ENCODE assay signal across 15 cellular contexts in genomic region chr7:158396982-158397862, GRCh38.
DNase-seq lines count a peak whose midpoint lies in the region; ATAC-seq and TF ChIP-seq lines count a peak whose summit lies in the region.
"Had no signal": no experiment of that assay in that cellular context is flagged by ENCODE, and none has a peak within 500 bp of the region (broad histone marks: within the 10 kb centered on the region; RNA-seq: fewer than 3 reads in every experiment).

No MANE protein-coding gene starts in this region.

- H3K27me3 Mint-ChIP-seq in Calu3 (ENCODE audit: unreplicated experiment) (no peaks in the 10 kb centered on the region), H9 (ENCODE audit: low read depth) (peaks cover 4% of the 10 kb centered on the region), brain (peaks cover 4% of the 10 kb centered on the region), nephron progenitor cell (ENCODE audit: low read depth, poor library complexity) (peaks cover 9% of the 10 kb centered on the region)

- no peak overlapping the region for H4K5ac ChIP-seq in H9 (ENCODE audit: insufficient read length, low read depth, low read length)

- H2AFZ ChIP-seq in H9 (ENCODE audit: low read length), result no peak overlapping the region

- no peak overlapping the region for H3K4me2 ChIP-seq in H9 (ENCODE audit: insufficient read depth, insufficient read length, low read length)

- no peak for TF ChIP-seq CTCF in Calu3 (IDR thresholded peaks at IDR 0.05; ENCODE audit: unreplicated experiment)
- TF ChIP-seq CTCF in H9 (conservative IDR thresholded peaks at IDR 0.05), result no peak
- TF ChIP-seq CTCF in brain (conservative IDR thresholded peaks at IDR 0.05), result no peak
- no peak for TF ChIP-seq CTCF in nephron progenitor cell (IDR thresholded peaks at IDR 0.05)
- TF ChIP-seq CTCF in thyroid gland (IDR thresholded peaks at IDR 0.05), result no peak

- no peak overlapping the region for H4K91ac ChIP-seq in H9 (ENCODE audit: insufficient read length, low read depth, low read length)

- no peak overlapping the region for H3K18ac ChIP-seq in H9 (ENCODE audit: insufficient read length, low read depth, low read length)

- H3K9me3 Mint-ChIP-seq in Calu3 (ENCODE audit: low read depth, unreplicated experiment), result peaks cover 6% of the 10 kb centered on the region
- peaks cover 5 to 7% of the 10 kb centered on the region in 2 experiments for H3K9me3 Mint-ChIP-seq in H9
- H3K9me3 Mint-ChIP-seq in brain, result peaks cover 9 to 87% (median 14%) of the 10 kb centered on the region in 5 experiments
- H3K9me3 Mint-ChIP-seq in nephron progenitor cell, result peaks cover 19% of the 10 kb centered on the region

- ATAC-seq in GM18907 (IDR thresholded peaks at IDR 0.05; ENCODE audit: unreplicated experiment), result no peak

- H3K27ac ChIP-seq in H9 (ENCODE audit: insufficient read length, low read depth, low read length) (no peak overlapping the region), thyroid gland (no peak overlapping the region)
- H3K27ac ChIP-seq: tibial artery had no signal

- H3K4me1 ChIP-seq in H9 (ENCODE audit: insufficient read depth, low read length) (no peaks in the 10 kb centered on the region), thyroid gland (no peaks in the 10 kb centered on the region)
- H3K4me1 ChIP-seq: BE2C, tibial artery had no signal

- H3K23ac ChIP-seq in H9 (ENCODE audit: insufficient read length, low read depth, low read length), result no peak overlapping the region

- no peaks in the 10 kb centered on the region for H4K20me1 ChIP-seq in H9 (ENCODE audit: control insufficient read depth, insufficient read depth, insufficient read length)

- H2BK12ac ChIP-seq in H9 (ENCODE audit: insufficient read length, low read depth, low read length), result no peak overlapping the region

- DNase-seq in Calu3 (no peak), H9 (no peak), nephron progenitor cell (no peak), NCI-H1417 treated with DMSO at 0.1 percent for 48 hours (lab: John Stamatoyannopoulos, UW) (no peak), thyroid gland (no peak), NCI-H1694 treated with DMSO at 0.1 percent for 48 hours (lab: John Stamatoyannopoulos, UW) (no peak)
- DNase-seq: activated CD4-positive, alpha-beta T cell treated with anti-CD3 and anti-CD28 coated beads, Interleukin-2, amount 50 U/mL, for 48 hours; activated T-cell treated with anti-CD3 and anti-CD28 coated beads, Interleukin-2, amount 50 U/mL, for 1 hour; BE2C; DND-41; NCI-H226; tibial artery had no signal

- H2BK5ac ChIP-seq in H9 (ENCODE audit: insufficient read length, low read length), result no peak overlapping the region

- H3K56ac ChIP-seq in H9 (ENCODE audit: insufficient read length, low read depth, low read length), result no peak overlapping the region

- H3K4me3 ChIP-seq in thyroid gland (replicated peaks in 1 of 3), result no peak overlapping the region
- H3K4me3 ChIP-seq: tibial artery had no signal

- H3K9ac ChIP-seq in H9 (ENCODE audit: extremely low read depth, insufficient read length, low read length), result no peak overlapping the region

- H2BK20ac ChIP-seq in H9 (ENCODE audit: low read depth, low read length, poor library complexity, severe bottlenecking), result no peak overlapping the region

- peak overlapping the region; percentile 47 for H3K27ac Mint-ChIP-seq in Calu3 (ENCODE audit: unreplicated experiment)
- H3K27ac Mint-ChIP-seq in H9, result peak overlapping the region in 2 of 3 experiments; percentile 34 to 53; a peak in 2 of 7 replicates
- H3K27ac Mint-ChIP-seq in brain, result peak overlapping the region in 3 of 5 experiments; percentile 43 to 95 (median 91)
- H3K27ac Mint-ChIP-seq in nephron progenitor cell, result peak overlapping the region; percentile 49
- H3K27ac Mint-ChIP-seq: activated naive CD4-positive, alpha-beta T cell treated with anti-CD3 and anti-CD28 coated beads, Interleukin-2, amount 50 U/mL, for 24 hours had no signal

- H3K4me1 Mint-ChIP-seq in Calu3 (ENCODE audit: low read depth, unreplicated experiment) (no peaks in the 10 kb centered on the region), H9 (peaks cover 33 to 45% of the 10 kb centered on the region in 2 experiments), brain (peaks cover 52% of the 10 kb centered on the region), nephron progenitor cell (peaks cover 27% of the 10 kb centered on the region)
- H3K4me1 Mint-ChIP-seq: activated naive CD4-positive, alpha-beta T cell treated with anti-CD3 and anti-CD28 coated beads, Interleukin-2, amount 50 U/mL, for 24 hours had no signal

- H3K14ac ChIP-seq in H9 (ENCODE audit: insufficient read depth, low read length), result no peak overlapping the region; the same call in 1 of the 2 replicates

- no peak overlapping the region for H2AK5ac ChIP-seq in H9 (ENCODE audit: insufficient read length, low read length)

- TF ChIP-seq POLR2A in thyroid gland (IDR thresholded peaks at IDR 0.05), result no peak

- H3K79me2 ChIP-seq in H9 (ENCODE audit: insufficient read depth, low read length), result no peaks in the 10 kb centered on the region

- no peak overlapping the region for H2BK15ac ChIP-seq in H9 (ENCODE audit: low read depth, low read length)

- no peak overlapping the region for H2BK120ac ChIP-seq in H9 (ENCODE audit: low read depth, low read length, poor library complexity, severe bottlenecking)

- no peaks in the 10 kb centered on the region for H3K36me3 ChIP-seq in thyroid gland
- H3K36me3 ChIP-seq: BE2C, tibial artery had no signal

- no peaks in the 10 kb centered on the region for H3K79me1 ChIP-seq in H9 (ENCODE audit: insufficient read depth, low read depth, low read length, poor library complexity, severe bottlenecking)

- no peaks in the 10 kb centered on the region for H3K23me2 ChIP-seq in H9 (ENCODE audit: insufficient read length, low read depth, low read length, poor library complexity, severe bottlenecking)

- no TSS peak for BruUV-seq in Calu3 (replicated peaks; lab: Mats Ljungman, UMichigan)

- CTCF ChIA-PET in Calu3 (lab: Charles Lee), result no interaction called here

- intact Hi-C loops in Calu3 (cut with micrococcal nuclease; ENCODE audit: unreplicated experiment), result no loop called here
- intact Hi-C loops in thyroid gland (cut with DNase I), result no loop called here

- no peak overlapping the region for H3K4me3 Mint-ChIP-seq in Calu3 (ENCODE audit: low read depth, unreplicated experiment)
- H3K4me3 Mint-ChIP-seq in H9, result no peak overlapping the region
- no peak overlapping the region for H3K4me3 Mint-ChIP-seq in brain
- H3K4me3 Mint-ChIP-seq in nephron progenitor cell, result no peak overlapping the region
- H3K4me3 Mint-ChIP-seq: activated naive CD4-positive, alpha-beta T cell treated with anti-CD3 and anti-CD28 coated beads, Interleukin-2, amount 50 U/mL, for 24 hours had no signal

- H3T11ph ChIP-seq in H9 (ENCODE audit: low read length), result no peak overlapping the region

- no peak overlapping the region for H3K4ac ChIP-seq in H9 (ENCODE audit: low read depth, low read length)

- H3K27me3 ChIP-seq in H9 (ENCODE audit: insufficient read depth, low read length), result no peaks in the 10 kb centered on the region
- no peaks in the 10 kb centered on the region for H3K27me3 ChIP-seq in thyroid gland
- H3K27me3 ChIP-seq: BE2C had no signal

- WGBS in H9 (ENCODE audit: extremely low coverage, insufficient read length, low lambda C conversion rate), result no CpG with 5 or more reads among the region's 10 CpGs
- 45 to 62% methylated on average over 6 to 10 of the region's 10 CpGs for WGBS in thyroid gland, 2 donors

- no peak overlapping the region for H4K8ac ChIP-seq in H9 (replicated peaks; ENCODE audit: insufficient read length, low read depth, low read length)

- H3K9me3 ChIP-seq in H9 (ENCODE audit: control insufficient read depth, low read depth, low read length), result no peaks in the 10 kb centered on the region
- H3K9me3 ChIP-seq in thyroid gland, result no peaks in the 10 kb centered on the region
- H3K9me3 ChIP-seq: BE2C, tibial artery had no signal

- no peaks in the 10 kb centered on the region for H3K36me3 Mint-ChIP-seq in Calu3 (ENCODE audit: insufficient read depth, unreplicated experiment)
- peaks cover 0 to 8% (median 7%) of the 10 kb centered on the region in 3 experiments; a peak in 5 of 7 replicates for H3K36me3 Mint-ChIP-seq in H9 (ENCODE audit: insufficient read depth in 1 of 3, low read depth in 3 of 3)
- peaks cover 21% of the 10 kb centered on the region for H3K36me3 Mint-ChIP-seq in brain
- no peaks in the 10 kb centered on the region for H3K36me3 Mint-ChIP-seq in nephron progenitor cell (ENCODE audit: low read depth)
- H3K36me3 Mint-ChIP-seq: activated naive CD4-positive, alpha-beta T cell treated with anti-CD3 and anti-CD28 coated beads, Interleukin-2, amount 50 U/mL, for 24 hours had no signal
